In the genomic region with DNA sequence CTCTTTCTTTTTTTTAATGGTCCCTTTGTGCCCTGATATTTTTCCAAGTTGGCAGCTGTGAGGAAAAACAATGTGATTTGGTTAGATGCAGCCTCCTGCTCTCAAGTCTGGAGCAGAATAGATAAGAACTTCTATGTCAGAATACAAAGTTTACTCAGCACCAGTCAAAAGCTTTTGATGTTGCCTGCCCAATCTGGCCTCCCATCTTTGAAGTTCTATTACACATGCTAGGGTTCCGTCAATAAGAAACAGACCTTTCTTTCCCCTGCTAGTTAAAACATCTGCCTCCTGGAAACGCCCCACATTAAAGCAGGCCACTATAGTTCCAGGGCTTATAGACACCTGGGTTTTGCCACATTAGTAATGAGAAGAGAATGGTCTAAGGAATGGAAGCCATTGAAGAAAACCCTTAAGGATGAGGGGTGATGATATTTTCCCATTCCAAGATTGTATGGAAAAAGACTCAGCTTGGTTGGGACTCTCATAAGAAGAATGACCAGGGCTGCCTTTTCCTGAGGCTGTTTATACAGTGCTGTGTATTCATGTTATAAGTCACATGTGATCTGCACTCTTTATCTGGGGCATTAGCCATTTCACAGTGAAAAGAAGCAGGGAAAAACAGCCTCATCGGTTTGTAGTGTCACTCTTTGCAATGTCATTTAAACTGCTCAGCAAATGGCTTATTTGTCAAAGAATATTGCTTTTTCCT, we compare ENCODE assay signal across 19 cellular contexts.
A peak's percentile ranks its signal among the peaks of the same experiment; 100 is the strongest.
DNase-seq lines count a peak whose midpoint lies in the region; ATAC-seq, FAIRE-seq and TF ChIP-seq lines count a peak whose summit lies in the region.
"Had no signal": no experiment of that assay in that cellular context is flagged by ENCODE, and none has a peak within 500 bp of the region (broad histone marks: within the 10 kb centered on the region; RNA-seq: fewer than 3 reads in every experiment).

No MANE protein-coding gene starts in this region.

- intact Hi-C loops in HepG2 (cut with micrococcal nuclease; ENCODE audit: unreplicated experiment) (no loop called here), right lobe of liver (cut with DNase I) (no loop called here), left colon (cut with DNase I, micrococcal nuclease) (no loop called here), tibial artery (cut with DNase I; ENCODE audit: low total_unique reads) (no loop called here)

- 0 out of 2 replicates have a peak, but pooled peaks have one; percentile 14 for TF ChIP-seq RAD21 in HepG2 (CRISPR knock-in tag; IDR thresholded peaks at IDR 0.05)

- peak overlapping the region; percentile 90 for H3K27ac ChIP-seq in HepG2 (ENCODE audit: extremely low read length, insufficient read depth, low read length)
- H3K27ac ChIP-seq in right lobe of liver = no peak overlapping the region
- H3K27ac ChIP-seq in tibial artery = no peak overlapping the region
- H3K27ac ChIP-seq: C4-2B, Peyer's patch had no signal

- peak; percentile 97 for DNase-seq in HepG2 (ENCODE audit: low spot score)
- no peak for DNase-seq in right lobe of liver
- peak; percentile 42 for DNase-seq in SK-N-DZ (ENCODE audit: low spot score)
- no peak for DNase-seq in left colon
- no peak for DNase-seq in tibial artery
- no peak for DNase-seq in T1000 (lab: John Stamatoyannopoulos, UW)
- DNase-seq: EL, KG1, NCI-H1105 treated with DMSO at 0.1 percent for 48 hours, NCI-H187, NCI-H2227 treated with DMSO at 0.1 percent for 48 hours, NCI-H526, Peyer's patch, SW 1271 had no signal

- H3K79me2 ChIP-seq in HepG2 (ENCODE audit: insufficient read depth, low read length) = no peaks in the 10 kb centered on the region

- 7% methylated on average over 3 of the region's 3 CpGs for WGBS in HepG2 (ENCODE audit: low lambda C conversion rate)
- 51% methylated on average over 3 of the region's 3 CpGs for WGBS in right lobe of liver (ENCODE audit: insufficient coverage, low coverage, low lambda C conversion rate, missing lambda C conversion rate)

- H3K9me3 ChIP-seq in HepG2 (ENCODE audit: low read length) (peaks cover 9% of the 10 kb centered on the region; the same call in 1 of the 2 replicates), right lobe of liver (no peaks in the 10 kb centered on the region), tibial artery (no peaks in the 10 kb centered on the region)
- H3K9me3 ChIP-seq: Peyer's patch had no signal

- H3K4me1 ChIP-seq in HepG2 (ENCODE audit: insufficient read depth, low read length) = peaks cover 69% of the 10 kb centered on the region
- H3K4me1 ChIP-seq in right lobe of liver = no peaks in the 10 kb centered on the region
- no peaks in the 10 kb centered on the region for H3K4me1 ChIP-seq in tibial artery
- H3K4me1 ChIP-seq: Peyer's patch had no signal

- H3K4me3 ChIP-seq in HepG2 (replicated peaks in 1 of 3; ENCODE audit: insufficient read depth in 1 of 3, low read depth in 2 of 3, low read length in 3 of 3) (no peak overlapping the region; a peak in 1 of 6 replicates), right lobe of liver (no peak overlapping the region), tibial artery (no peak overlapping the region)
- H3K4me3 ChIP-seq: GM12878, Peyer's patch had no signal

- TF ChIP-seq CTCF in HepG2 (CRISPR knock-in tag; IDR thresholded peaks at IDR 0.05) = no peak
- TF ChIP-seq CTCF in right lobe of liver (IDR thresholded peaks at IDR 0.05) = no peak
- no peak for TF ChIP-seq CTCF in tibial artery (IDR thresholded peaks at IDR 0.05)

- H3K27me3 ChIP-seq in HepG2 (ENCODE audit: control insufficient read depth in 1 of 2, insufficient read depth in 2 of 2, low read length in 2 of 2) = no peaks in the 10 kb centered on the region
- H3K27me3 ChIP-seq in right lobe of liver = no peaks in the 10 kb centered on the region
- H3K27me3 ChIP-seq in tibial artery = no peaks in the 10 kb centered on the region
- H3K27me3 ChIP-seq: Peyer's patch had no signal

- CTCF ChIA-PET in HepG2 (lab: Yijun Ruan, JAX; ENCODE audit: low intra/inter-chr PET ratio, low total read pairs) = no interaction called here

- no peak overlapping the region for H2AFZ ChIP-seq in HepG2 (ENCODE audit: low read length)

- ATAC-seq in HepG2 (peak; percentile 80), right lobe of liver (no peak), left colon (peak; percentile 66), HG02588 (IDR thresholded peaks at IDR 0.05; ENCODE audit: unreplicated experiment) (no peak)
- ATAC-seq: GM12878, Right ventricle myocardium inferior had no signal

- FAIRE-seq in HepG2 (lab: Jason Lieb, UNC) = peak; percentile 72
- FAIRE-seq: GM12878, H1 had no signal

- H3K4me2 ChIP-seq in HepG2 (ENCODE audit: low read depth, low read length) = peak overlapping the region; percentile 39

- H3K9ac ChIP-seq in HepG2 (ENCODE audit: insufficient read depth, low read depth, low read length) = peak overlapping the region; percentile 59

- TF ChIP-seq EP300 in HepG2 (IDR thresholded peaks at IDR 0.05; ENCODE audit: low read depth in 2 of 2, low read length in 2 of 2) (peak; percentile 72 to 99; a peak in 3 of 4 replicates), HepG2 (CRISPR knock-in tag; IDR thresholded peaks at IDR 0.05; ENCODE audit: borderline replicate concordance) (peak; percentile 92)

- TF ChIP-seq POLR2A in HepG2 (IDR thresholded peaks at IDR 0.05; ENCODE audit: insufficient read depth in 1 of 2, low read depth in 2 of 2, low read length in 2 of 2) (no peak), right lobe of liver (IDR thresholded peaks at IDR 0.05) (no peak)

- in situ Hi-C loops in HepG2 (cut with HindIII; ENCODE audit: extremely low pct_ligation_motif_present, low pct_unique_long_range_greater_than_20kb) = no loop called here

- POLR2A ChIA-PET in HepG2 (lab: Yijun Ruan, JAX) = interaction anchor here (0.9 to 2.8 kb wide), 9 partner anchors 9 to 550 kb away, joined by 3 to 13 read pairs (median 4); no protein-coding TSS in a partner anchor

- TSS peak; percentile 87 for BruUV-seq in HepG2 (replicated peaks; lab: Mats Ljungman, UMichigan)

- H3K36me3 ChIP-seq in HepG2 (replicated peaks in 1 of 2; ENCODE audit: control insufficient read depth in 1 of 2, insufficient read depth in 2 of 2, low read length in 2 of 2) = no peaks in the 10 kb centered on the region
- no peaks in the 10 kb centered on the region for H3K36me3 ChIP-seq in right lobe of liver
- no peaks in the 10 kb centered on the region for H3K36me3 ChIP-seq in tibial artery
- H3K36me3 ChIP-seq: Peyer's patch had no signal

- no peaks in the 10 kb centered on the region for H4K20me1 ChIP-seq in HepG2 (ENCODE audit: insufficient read depth, low read length)

TF ChIP-seq in HepG2, 621 proteins besides CTCF, POLR2A, EP300 and RAD21 (continues in another document):
- peak; percentile 26; the same call in 1 of the 2 replicates for TF ChIP-seq ZNF12 (CRISPR knock-in tag; IDR thresholded peaks at IDR 0.05)
- TF ChIP-seq SKIL (CRISPR knock-in tag; IDR thresholded peaks at IDR 0.05; ENCODE audit: borderline replicate concordance) = peak; percentile 16; the same call in 1 of the 2 replicates
- 0 out of 2 replicates have a peak, but pooled peaks have one; percentile 53 for TF ChIP-seq MTF2 (CRISPR knock-in tag; IDR thresholded peaks at IDR 0.05; ENCODE audit: borderline replicate concordance)
- no peak for TF ChIP-seq DDIT3 (CRISPR knock-in tag; IDR thresholded peaks at IDR 0.05)
- peak; percentile 76; the same call in 1 of the 2 replicates for TF ChIP-seq NR2F2 (IDR thresholded peaks at IDR 0.05; ENCODE audit: borderline replicate concordance, low read depth)
- peak; percentile 84 for TF ChIP-seq HNF4A (CRISPR knock-in tag; IDR thresholded peaks at IDR 0.05)
- TF ChIP-seq ZNF44 (CRISPR knock-in tag; IDR thresholded peaks at IDR 0.05) = no peak
- TF ChIP-seq ZBTB7B (CRISPR knock-in tag; IDR thresholded peaks at IDR 0.05) = peak; percentile 44; the same call in 1 of the 2 replicates
- TF ChIP-seq ISX (CRISPR knock-in tag; conservative IDR thresholded peaks at IDR 0.05) = no peak
- peak; percentile 95 for TF ChIP-seq CREM (IDR thresholded peaks at IDR 0.05)
- no peak for TF ChIP-seq CREM (CRISPR knock-in tag; IDR thresholded peaks at IDR 0.05)
- peak; percentile 72; the same call in 1 of the 2 replicates for TF ChIP-seq RXRB (CRISPR knock-in tag; IDR thresholded peaks at IDR 0.05; ENCODE audit: borderline replicate concordance)
- peak; percentile 72; the same call in 1 of the 2 replicates for TF ChIP-seq MIXL1 (CRISPR knock-in tag; IDR thresholded peaks at IDR 0.05)
- TF ChIP-seq ZNF331 (CRISPR knock-in tag; IDR thresholded peaks at IDR 0.05) = peak; percentile 56; the same call in 1 of the 2 replicates
- peak; percentile 39; the same call in 1 of the 2 replicates for TF ChIP-seq ATF1 (CRISPR knock-in tag; IDR thresholded peaks at IDR 0.05)

Comparison
In these comparisons a context has a peak if more than half of its experiments do, and no peak if none do; other contexts are left out.
1. ATAC-seq: peak in HepG2 (single experiment) and left colon (single experiment); none in right lobe of liver (0 of 4) and HG02588 (single experiment).
2. DNase-seq: peak in HepG2 (single experiment) and SK-N-DZ (single experiment); none in right lobe of liver (0 of 3), left colon (0 of 2), tibial artery (0 of 2) and T1000 (single experiment).